8 cellular contexts compared by ENCODE assay signal in the genomic region with DNA sequence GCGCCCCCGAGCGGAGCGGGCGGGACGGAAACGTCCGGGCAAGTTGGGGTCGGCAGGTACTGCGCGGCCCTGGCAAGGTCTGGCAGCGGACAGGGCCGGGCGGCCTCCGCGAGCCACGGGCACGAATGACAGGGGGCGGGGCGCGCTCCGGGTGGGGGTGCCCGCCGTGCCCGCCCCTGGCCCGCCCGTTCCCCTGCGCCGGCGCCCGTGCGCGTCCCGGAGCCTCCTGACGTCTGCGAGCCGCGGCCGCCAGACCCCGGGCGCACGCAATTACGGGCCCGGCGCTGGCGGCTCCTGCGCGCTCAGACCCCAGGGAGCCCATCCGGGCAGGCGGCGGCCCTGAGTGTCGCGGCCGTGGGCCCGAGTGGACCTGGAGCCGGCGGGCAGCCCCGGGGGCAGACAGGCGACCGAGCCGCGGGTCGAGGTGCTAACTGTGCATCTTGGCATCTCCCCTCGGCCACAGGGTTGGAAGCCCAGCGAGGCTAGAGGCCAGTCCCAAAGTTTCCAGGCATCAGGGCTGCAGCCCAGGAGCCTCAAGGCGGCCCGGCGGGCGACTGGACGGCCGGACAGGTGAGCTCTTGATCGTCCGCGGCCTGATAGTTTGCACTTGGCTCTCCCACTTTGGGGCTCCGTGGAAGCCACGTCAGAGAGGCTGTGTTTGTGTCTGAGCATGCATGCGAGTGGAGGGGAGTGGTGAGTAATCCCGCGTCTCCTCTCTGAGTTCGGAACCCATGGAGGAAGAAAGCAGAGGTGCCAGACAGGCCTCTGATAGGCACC. TPM values are rescaled to one million over a fixed set of nuclear protein-coding genes. Genes with fewer than 3 reads are reported as not detected.
DNase-seq lines count a peak whose midpoint lies in the region; ATAC-seq and TF ChIP-seq lines count a peak whose summit lies in the region.

No MANE protein-coding gene starts in this region.

- TF ChIP-seq CTCF in BJ (IDR thresholded peaks at IDR 0.05; ENCODE audit: insufficient read depth, low read depth, low read length) (no peak), VCaP (conservative IDR thresholded peaks at IDR 0.05) (no peak), epithelial cell of esophagus (IDR thresholded peaks at IDR 0.05; ENCODE audit: insufficient read depth, low read depth, low read length, missing control alignments) (no peak)

- H3K9me3 ChIP-seq in muscle layer of duodenum (ENCODE audit: control insufficient read depth in 1 of 2, low read length in 2 of 2), result no peaks in the 10 kb centered on the region

- peak; percentile 4 for ATAC-seq in GM19023 (IDR thresholded peaks at IDR 0.05; ENCODE audit: unreplicated experiment)
- peak; percentile 22 for ATAC-seq in HG03280 (IDR thresholded peaks at IDR 0.05; ENCODE audit: unreplicated experiment)

- H3K27ac ChIP-seq in VCaP, result peak overlapping the region; percentile 99
- H3K27ac ChIP-seq in muscle layer of duodenum (ENCODE audit: low read length), result no peak overlapping the region

- peaks cover 6 to 30% of the 10 kb centered on the region in 2 donors for H3K4me1 ChIP-seq in muscle layer of duodenum (ENCODE audit: control insufficient read depth in 1 of 2, insufficient read depth in 2 of 2, low read length in 2 of 2)

- POLR2A ChIA-PET in BJ (lab: Charles Lee), result no interaction called here

- H3K27me3 ChIP-seq in BJ (ENCODE audit: control insufficient read depth, insufficient read depth, low read length) (no peaks in the 10 kb centered on the region), muscle layer of duodenum (ENCODE audit: low read depth, low read length) (no peaks in the 10 kb centered on the region)

- DNase-seq in BJ (ENCODE audit: low read depth) (no peak), epithelial cell of esophagus (ENCODE audit: low read depth) (peak; percentile 50), DMS153 treated with DMSO at 0.1 percent for 48 hours (lab: John Stamatoyannopoulos, UW; ENCODE audit: unreplicated experiment) (no peak), NCI-H526 treated with DMSO at 0.1 percent for 48 hours (lab: John Stamatoyannopoulos, UW) (no peak)

- H3K36me3 ChIP-seq in BJ (ENCODE audit: control insufficient read depth, insufficient read depth, low read length) (peaks cover 11% of the 10 kb centered on the region), muscle layer of duodenum (ENCODE audit: control insufficient read depth in 1 of 2, insufficient read depth in 2 of 2, low read length in 2 of 2) (peaks cover 7 to 10% of the 10 kb centered on the region in 2 donors)

- H3K4me3 ChIP-seq in BJ (ENCODE audit: low read depth, low read length) (peak overlapping the region; percentile 100), epithelial cell of esophagus (ENCODE audit: low read length) (peak overlapping the region; percentile 62), muscle layer of duodenum (ENCODE audit: low read depth in 1 of 2, low read length in 2 of 2) (peak overlapping the region; percentile 67 to 90)

- CTCF ChIA-PET in BJ (lab: Yijun Ruan, JAX), result interaction anchor here (3.4 kb wide), 1 partner anchor 13 kb away, joined by 13 read pairs; no protein-coding TSS in a partner anchor

RNA-seq across cellular contexts. Expression of a gene that starts 0.9 kb away (rescaled TPM):
- 14.8 and 23.1 TPM in 2 replicates for polyA plus RNA-seq in BJ (2011; rRNA removed)
- polyA minus RNA-seq in BJ (2011; rRNA and poly(A)+ RNA removed), result 14.0 and 15.6 TPM in 2 replicates

RNA-seq across cellular contexts. Expression of a gene that starts 15.7 kb away (rescaled TPM):
- 3.1 and 5.7 TPM in 2 replicates for polyA plus RNA-seq in BJ (2011; rRNA removed)
- polyA minus RNA-seq in BJ (2011; rRNA and poly(A)+ RNA removed), result 0.85 and 0.87 TPM in 2 replicates

RNA-seq across cellular contexts. Expression of a gene that starts 16.3 kb away (rescaled TPM):
- 2.7 and 4.4 TPM in 2 replicates for polyA plus RNA-seq in BJ (2011; rRNA removed)
- polyA minus RNA-seq in BJ (2011; rRNA and poly(A)+ RNA removed), result 2.5 and 3.5 TPM in 2 replicates

RNA-seq across cellular contexts. Expression of a gene that starts 41.6 kb away (rescaled TPM):
- 101 and 121 TPM in 2 replicates for polyA plus RNA-seq in BJ (2011; rRNA removed)
- 55.6 and 75.1 TPM in 2 replicates for polyA minus RNA-seq in BJ (2011; rRNA and poly(A)+ RNA removed)

RNA-seq across cellular contexts. Expression of a gene that starts 42.6 kb away (rescaled TPM):
- 5.9 and 6.3 TPM in 2 replicates for polyA plus RNA-seq in BJ (2011; rRNA removed)
- polyA minus RNA-seq in BJ (2011; rRNA and poly(A)+ RNA removed), result 2.4 and 4.7 TPM in 2 replicates
